ENCODE assay signal across 8 cellular contexts in genomic region chr19:46744005-46744691, GRCh38. TPM values are rescaled to one million over a fixed set of nuclear protein-coding genes. Genes with fewer than 3 reads are reported as not detected.
A peak's percentile ranks its signal among the peaks of the same experiment; 100 is the strongest.
DNase-seq lines count a peak whose midpoint lies in the region; ATAC-seq, FAIRE-seq and TF ChIP-seq lines count a peak whose summit lies in the region.

No MANE protein-coding gene starts in this region.

- H3K4me3 Mint-ChIP-seq in activated CD4-positive, alpha-beta T cell treated with anti-CD3 and anti-CD28 coated beads for 36 hours, result peak overlapping the region; percentile 89

- POLR2A ChIA-PET in activated CD4-positive, alpha-beta T cell treated with anti-CD3 and anti-CD28 coated beads for 36 hours (lab: Charles Lee), result no interaction called here
- POLR2A ChIA-PET in PC-9 (lab: Charles Lee; ENCODE audit: unreplicated experiment), result no interaction called here

- DNase-seq in activated CD4-positive, alpha-beta T cell treated with anti-CD3 and anti-CD28 coated beads for 36 hours, result no peak
- no peak for DNase-seq in activated CD4-positive, alpha-beta T cell treated with anti-CD3 and anti-CD28 coated beads for 1 hour
- DNase-seq in PC-9 (no peak), epithelial cell of proximal tubule (ENCODE audit: low read depth) (no peak), skeletal muscle cell (ENCODE audit: low read depth) (no peak), kidney (no peak), D721Med (ENCODE audit: insufficient read length, low spot score) (no peak), H54 (ENCODE audit: insufficient read length, low spot score) (no peak)

- no peaks in the 10 kb centered on the region for H3K9me2 ChIP-seq in PC-9 (ENCODE audit: insufficient read depth)

- H3K36me3 ChIP-seq in PC-9 (ENCODE audit: low read depth), result peaks cover 17% of the 10 kb centered on the region; the same call in 1 of the 2 replicates
- H3K36me3 ChIP-seq in kidney (ENCODE audit: control insufficient read depth in 1 of 2, insufficient read depth in 2 of 2, low read length in 2 of 2), result peaks cover 0 to 2% of the 10 kb centered on the region in 2 donors

- no peak overlapping the region for H3K9ac ChIP-seq in kidney (ENCODE audit: low read length in 2 of 2)

- TF ChIP-seq POLR2A in H54 (IDR thresholded peaks at IDR 0.05; ENCODE audit: low read depth, low read length), result no peak

- no peak for TF ChIP-seq CTCF in PC-9 (conservative IDR thresholded peaks at IDR 0.05)
- TF ChIP-seq CTCF in epithelial cell of proximal tubule (conservative IDR thresholded peaks at IDR 0.05; ENCODE audit: low read depth, low read length), result no peak
- no peak for TF ChIP-seq CTCF in kidney (IDR thresholded peaks at IDR 0.05; ENCODE audit: borderline replicate concordance, extremely low read depth, insufficient read depth)
- TF ChIP-seq CTCF in D721Med (IDR thresholded peaks at IDR 0.05; ENCODE audit: insufficient read depth, missing control alignments), result no peak

- ATAC-seq in activated CD4-positive, alpha-beta T cell treated with anti-CD3 and anti-CD28 coated beads for 36 hours, result no peak

- H3K27me3 ChIP-seq in PC-9 (ENCODE audit: insufficient read depth, low read depth), result no peaks in the 10 kb centered on the region

- no peaks in the 10 kb centered on the region for H3K9me3 Mint-ChIP-seq in activated CD4-positive, alpha-beta T cell treated with anti-CD3 and anti-CD28 coated beads for 36 hours (ENCODE audit: low read depth)

- H3K27ac ChIP-seq in PC-9 (no peak overlapping the region), kidney (ENCODE audit: low read depth in 2 of 2, low read length in 2 of 2) (no peak overlapping the region)

- peaks cover 76% of the 10 kb centered on the region for H3K79me2 ChIP-seq in PC-9 (ENCODE audit: low read depth)

- no peak overlapping the region for H2AFZ ChIP-seq in PC-9

- peaks cover 20% of the 10 kb centered on the region; the same call in 1 of the 2 replicates for H3F3A ChIP-seq in PC-9 (ENCODE audit: insufficient read depth, low read depth)

- H3K4me1 ChIP-seq in PC-9 (replicated peaks; ENCODE audit: insufficient read depth) (peaks cover 11% of the 10 kb centered on the region), kidney (ENCODE audit: control insufficient read depth in 1 of 2, insufficient read depth in 1 of 2, low read depth in 1 of 2, low read length in 2 of 2) (peaks cover 7 to 18% of the 10 kb centered on the region in 2 donors)

- TSS peak; percentile 29 for BruUV-seq in PC-9 (replicated peaks; lab: Mats Ljungman, UMichigan)

- H3K4me3 ChIP-seq in PC-9 (peak overlapping the region; percentile 88; the same call in 1 of the 2 replicates), epithelial cell of proximal tubule (ENCODE audit: low read depth, low read length) (peak overlapping the region; percentile 83), skeletal muscle cell (ENCODE audit: low read depth, low read length) (peak overlapping the region; percentile 83), kidney (ENCODE audit: low read length in 2 of 2) (peak overlapping the region in 1 of 2 donors; percentile 88)

- CTCF ChIA-PET in activated CD4-positive, alpha-beta T cell treated with anti-CD3 and anti-CD28 coated beads for 36 hours (lab: Charles Lee), result interaction anchor here (0.6 to 1.9 kb wide), 6 partner anchors 10 to 210 kb away, joined by 3 to 6 read pairs (median 4); no protein-coding TSS in a partner anchor
- CTCF ChIA-PET in PC-9 (lab: Charles Lee), result interaction anchor here (0.5 to 0.7 kb wide), 3 partner anchors 37 to 85 kb away, joined by 3 to 11 read pairs (median 6); no protein-coding TSS in a partner anchor

- intact Hi-C loops in activated CD4-positive, alpha-beta T cell treated with anti-CD3 and anti-CD28 coated beads for 36 hours (cut with DNase I, micrococcal nuclease), result loop anchor here in 1 of 2 experiments (10.0 kb wide), 1 partner anchor 219 kb away; no protein-coding TSS in a partner anchor
- intact Hi-C loops in PC-9 (cut with micrococcal nuclease; ENCODE audit: unreplicated experiment), result no loop called here
- intact Hi-C loops in kidney (cut with DNase I), result no loop called here

- no peaks in the 10 kb centered on the region for H3K9me3 ChIP-seq in PC-9 (ENCODE audit: insufficient read depth, low read depth)
- H3K9me3 ChIP-seq in kidney (ENCODE audit: control insufficient read depth in 1 of 2, low read length in 2 of 2), result no peaks in the 10 kb centered on the region

- H3K4me1 Mint-ChIP-seq in activated CD4-positive, alpha-beta T cell treated with anti-CD3 and anti-CD28 coated beads for 36 hours, result peaks cover 59% of the 10 kb centered on the region

- peak overlapping the region; percentile 47 for H3K27ac Mint-ChIP-seq in activated CD4-positive, alpha-beta T cell treated with anti-CD3 and anti-CD28 coated beads for 36 hours

- peak overlapping the region; percentile 82 for H3K4me2 ChIP-seq in PC-9

- peaks cover 53% of the 10 kb centered on the region for H4K20me1 ChIP-seq in PC-9 (ENCODE audit: insufficient read depth)

- H3K36me3 Mint-ChIP-seq in activated CD4-positive, alpha-beta T cell treated with anti-CD3 and anti-CD28 coated beads for 36 hours (ENCODE audit: low read depth), result peaks cover 20% of the 10 kb centered on the region

- H3K27me3 Mint-ChIP-seq in activated CD4-positive, alpha-beta T cell treated with anti-CD3 and anti-CD28 coated beads for 36 hours, result no peaks in the 10 kb centered on the region

- FAIRE-seq in kidney (lab: Jason Lieb, UNC) (no peak), D721Med (lab: Jason Lieb, UNC) (no peak), H54 (lab: Jason Lieb, UNC) (no peak)

RNA-seq across cellular contexts. Expression of gene FKRP, which starts 1.7 kb away (rescaled TPM):
- total RNA-seq in activated CD4-positive, alpha-beta T cell treated with anti-CD3 and anti-CD28 coated beads for 36 hours, result 10 to 100 TPM; 12.1 to 16.2 TPM
- total RNA-seq in PC-9 (2021), result 7.6 and 10.6 TPM in 2 replicates
- total RNA-seq in epithelial cell of proximal tubule, result 20.3 and 27.8 TPM in 2 replicates
- total RNA-seq in kidney, result 20.5 TPM
- polyA plus RNA-seq in kidney (ENCODE audit: insufficient read depth, low read depth, low replicate concordance), result 11.8 TPM

RNA-seq across cellular contexts. Expression of gene STRN4, which starts 2.1 kb away (rescaled TPM):
- total RNA-seq in activated CD4-positive, alpha-beta T cell treated with anti-CD3 and anti-CD28 coated beads for 36 hours, result 10 to 100 TPM; 56.4 to 56.8 TPM
- total RNA-seq in PC-9 (2021) (93.3 and 131 TPM in 2 replicates), epithelial cell of proximal tubule (62.1 and 95.0 TPM in 2 replicates), kidney (74.9 TPM)
- polyA plus RNA-seq in kidney (ENCODE audit: insufficient read depth, low read depth, low replicate concordance), result 31.5 TPM

RNA-seq across cellular contexts. Expression of gene PRKD2, which starts 27.2 kb away (rescaled TPM):
- total RNA-seq in activated CD4-positive, alpha-beta T cell treated with anti-CD3 and anti-CD28 coated beads for 36 hours, result 10 to 100 TPM; 76.0 to 78.3 TPM
- total RNA-seq in PC-9 (2021) (88.5 and 97.8 TPM in 2 replicates), epithelial cell of proximal tubule (28.4 and 36.8 TPM in 2 replicates), kidney (69.8 TPM)
- polyA plus RNA-seq in kidney (ENCODE audit: insufficient read depth, low read depth, low replicate concordance), result 26.7 TPM

RNA-seq across cellular contexts. Expression of gene SLC1A5, which starts 44.2 kb away (rescaled TPM):
- total RNA-seq in activated CD4-positive, alpha-beta T cell treated with anti-CD3 and anti-CD28 coated beads for 36 hours, result 100 to 1,000 TPM; 200 to 227 TPM
- total RNA-seq in PC-9 (2021) (218 and 264 TPM in 2 replicates), epithelial cell of proximal tubule (85.1 and 197 TPM in 2 replicates), kidney (93.9 TPM)
- polyA plus RNA-seq in kidney (ENCODE audit: insufficient read depth, low read depth, low replicate concordance), result 42.1 TPM
